Comparison of ENCODE assay signal across 8 cellular contexts in genomic region chr6:44257007-44257752, GRCh38. TPM values are rescaled to one million over a fixed set of nuclear protein-coding genes. Genes with fewer than 3 reads are reported as not detected.
A peak's percentile ranks its signal among the peaks of the same experiment; 100 is the strongest.
DNase-seq lines count a peak whose midpoint lies in the region; ATAC-seq and TF ChIP-seq lines count a peak whose summit lies in the region.

A gene with protein sequence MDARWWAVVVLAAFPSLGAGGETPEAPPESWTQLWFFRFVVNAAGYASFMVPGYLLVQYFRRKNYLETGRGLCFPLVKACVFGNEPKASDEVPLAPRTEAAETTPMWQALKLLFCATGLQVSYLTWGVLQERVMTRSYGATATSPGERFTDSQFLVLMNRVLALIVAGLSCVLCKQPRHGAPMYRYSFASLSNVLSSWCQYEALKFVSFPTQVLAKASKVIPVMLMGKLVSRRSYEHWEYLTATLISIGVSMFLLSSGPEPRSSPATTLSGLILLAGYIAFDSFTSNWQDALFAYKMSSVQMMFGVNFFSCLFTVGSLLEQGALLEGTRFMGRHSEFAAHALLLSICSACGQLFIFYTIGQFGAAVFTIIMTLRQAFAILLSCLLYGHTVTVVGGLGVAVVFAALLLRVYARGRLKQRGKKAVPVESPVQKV (minus strand): TSS chr6:44257528. CDS start chr6:44257410, 118 bp downstream.

- peaks cover 45% of the 10 kb centered on the region for H4K20me1 ChIP-seq in SK-N-SH (ENCODE audit: insufficient read depth)

- CTCF ChIA-PET in SK-N-SH (lab: Yijun Ruan, JAX) = interaction anchor here (0.6 to 7.1 kb wide), 31 partner anchors 9 to 199 kb away, joined by 3 to 90 read pairs (median 4); partner anchors contain the start of genes AARS2, HSP90AB1, NFKBIE and SPATS1

- H3F3A ChIP-seq in SK-N-SH (replicated peaks; ENCODE audit: insufficient read depth) = peaks cover 43% of the 10 kb centered on the region

- in situ Hi-C loops in KBM-7 (cut with MboI; ENCODE audit: low pct_unique_long_range_greater_than_20kb, low sequenced_read_pairs) = no loop called here

- H3K36me3 ChIP-seq in SK-N-SH (replicated peaks in 1 of 2; ENCODE audit: control insufficient read depth in 1 of 2, insufficient read depth in 2 of 2, low read length in 1 of 2) = peaks cover 25 to 44% of the 10 kb centered on the region in 2 experiments
- H3K36me3 ChIP-seq in cardiac muscle cell = peaks cover 36% of the 10 kb centered on the region
- H3K36me3 ChIP-seq in ovary = no peaks in the 10 kb centered on the region

- H3K9me3 ChIP-seq in SK-N-SH = no peaks in the 10 kb centered on the region
- no peaks in the 10 kb centered on the region for H3K9me3 ChIP-seq in cardiac muscle cell (ENCODE audit: low read depth)
- H3K9me3 ChIP-seq in ovary = no peaks in the 10 kb centered on the region

- WGBS in SK-N-SH (ENCODE audit: low lambda C conversion rate) = under 1% methylated on average over 23 of the region's 80 CpGs
- WGBS in adipose tissue, 3 donors = 0 to 1% (median 0%) methylated on average over 49 to 80 of the region's 80 CpGs
- WGBS in ovary, 3 donors = 0 to 1% (median 0%) methylated on average over 21 to 80 of the region's 80 CpGs

- no peaks in the 10 kb centered on the region for H3K9me2 ChIP-seq in SK-N-SH

- TF ChIP-seq CTCF in SK-N-SH (IDR thresholded peaks at IDR 0.05) (peak; percentile 67), cardiac muscle cell (IDR thresholded peaks at IDR 0.05; ENCODE audit: low read depth, low read length) (peak; percentile 39), ovary (IDR thresholded peaks at IDR 0.05) (peak; percentile 28 to 94 (median 93))

- POLR2A ChIA-PET in SK-N-SH (lab: Yijun Ruan, JAX) = interaction anchor here (0.8 to 3.8 kb wide), 13 partner anchors 11 to 488 kb away, joined by 3 to 98 read pairs (median 5); partner anchors contain the start of genes AARS2, CDC5L, HSP90AB1 and SLC29A1

- intact Hi-C loops in ovary (cut with DNase I) = no loop called here

- TF ChIP-seq RAD21 in SK-N-SH (IDR thresholded peaks at IDR 0.05; ENCODE audit: low read length) = no peak

- H2AFZ ChIP-seq in SK-N-SH (ENCODE audit: low read depth) = peak within 1 kb of the TSS; percentile 84

- peaks cover 0 to 37% of the 10 kb centered on the region in 2 experiments; a peak in 1 of 4 replicates for H3K4me1 ChIP-seq in SK-N-SH (ENCODE audit: control insufficient read depth in 1 of 2, insufficient read depth in 2 of 2, low read depth in 1 of 2, low read length in 1 of 2)
- H3K4me1 ChIP-seq in cardiac muscle cell (ENCODE audit: low read depth) = no peaks in the 10 kb centered on the region
- peaks cover 5% of the 10 kb centered on the region for H3K4me1 ChIP-seq in ovary (ENCODE audit: insufficient read depth)

- H3K79me2 ChIP-seq in SK-N-SH (ENCODE audit: insufficient read depth) = peaks cover 45% of the 10 kb centered on the region

- DNase-seq in EL (peak; percentile 80), KBM-7 (peak; percentile 63), SK-N-SH (peak; percentile 95), cardiac muscle cell (ENCODE audit: low read depth in 1 of 2, low spot score in 1 of 2) (peak; percentile 83), ovary (peak; percentile 79 to 89 (median 87)), cortex of kidney (lab: John Stamatoyannopoulos, UW) (no peak)

- peak within 1 kb of the TSS; percentile 95 for H3K9ac ChIP-seq in SK-N-SH

- H3K27ac ChIP-seq in SK-N-SH (ENCODE audit: low read depth in 2 of 2, low read length in 1 of 2) (peak within 1 kb of the TSS; percentile 73 to 91), adipose tissue (ENCODE audit: low read depth, low read length) (peak within 1 kb of the TSS; percentile 34), cardiac muscle cell (peak within 1 kb of the TSS; percentile 81), ovary (peak within 1 kb of the TSS; percentile 94 to 95)

- H3K4me3 ChIP-seq in SK-N-SH (ENCODE audit: low read depth in 2 of 2, low read length in 1 of 2) (peak within 1 kb of the TSS; percentile 94 to 96), cardiac muscle cell (peak within 1 kb of the TSS; percentile 88), ovary (peak within 1 kb of the TSS; percentile 74)

- TF ChIP-seq EP300 in SK-N-SH (IDR thresholded peaks at IDR 0.05; ENCODE audit: borderline replicate concordance in 1 of 2, low read depth in 1 of 2, low read length in 1 of 2) (no peak), ovary (IDR thresholded peaks at IDR 0.05) (no peak)

- TF ChIP-seq POLR2A in ovary (IDR thresholded peaks at IDR 0.05) = peak; percentile 66

- peak; percentile 40 for ATAC-seq in GM21576 (IDR thresholded peaks at IDR 0.05; ENCODE audit: unreplicated experiment)

- peak within 1 kb of the TSS; percentile 94 for H3K4me2 ChIP-seq in SK-N-SH

- H3K27me3 ChIP-seq in SK-N-SH (ENCODE audit: insufficient read depth) (no peaks in the 10 kb centered on the region), cardiac muscle cell (no peaks in the 10 kb centered on the region), ovary (no peaks in the 10 kb centered on the region)

TF ChIP-seq in SK-N-SH, 30 proteins besides CTCF, POLR2A, EP300 and RAD21 (continues in another document):
- no peak for TF ChIP-seq FOXJ3 (CRISPR knock-in tag; IDR thresholded peaks at IDR 0.05)
- TF ChIP-seq, protein P1, sequence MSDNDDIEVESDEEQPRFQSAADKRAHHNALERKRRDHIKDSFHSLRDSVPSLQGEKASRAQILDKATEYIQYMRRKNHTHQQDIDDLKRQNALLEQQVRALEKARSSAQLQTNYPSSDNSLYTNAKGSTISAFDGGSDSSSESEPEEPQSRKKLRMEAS (IDR thresholded peaks at IDR 0.05; ENCODE audit: low read depth) = peak; percentile 71; the same call in 1 of the 2 replicates
- TF ChIP-seq EZH2phosphoT487 (IDR thresholded peaks at IDR 0.05; ENCODE audit: borderline replicate concordance, low read depth) = no peak
- TF ChIP-seq GABPA (IDR thresholded peaks at IDR 0.05; ENCODE audit: low read depth) = peak; percentile 65
- TF ChIP-seq TCF12 (IDR thresholded peaks at IDR 0.05) = no peak
- TF ChIP-seq MEF2A (IDR thresholded peaks at IDR 0.05; ENCODE audit: borderline replicate concordance, low read depth) = no peak
- no peak for TF ChIP-seq SIN3A (IDR thresholded peaks at IDR 0.05; ENCODE audit: borderline replicate concordance, low read depth, low read length)
- TF ChIP-seq NFIC (IDR thresholded peaks at IDR 0.05; ENCODE audit: borderline replicate concordance) = no peak
- peak; percentile 9; the same call in 1 of the 2 replicates for TF ChIP-seq TAF1 (IDR thresholded peaks at IDR 0.05; ENCODE audit: borderline replicate concordance, low read depth, low read length)
- no peak for TF ChIP-seq RFX5 (IDR thresholded peaks at IDR 0.05; ENCODE audit: low read length)
- peak; percentile 40; the same call in 1 of the 2 replicates for TF ChIP-seq POLR2AphosphoS5 (IDR thresholded peaks at IDR 0.05; ENCODE audit: low read depth, low read length)
- peak; percentile 84 for TF ChIP-seq MXI1 (IDR thresholded peaks at IDR 0.05; ENCODE audit: low read depth, low read length)
- TF ChIP-seq, protein P2, sequence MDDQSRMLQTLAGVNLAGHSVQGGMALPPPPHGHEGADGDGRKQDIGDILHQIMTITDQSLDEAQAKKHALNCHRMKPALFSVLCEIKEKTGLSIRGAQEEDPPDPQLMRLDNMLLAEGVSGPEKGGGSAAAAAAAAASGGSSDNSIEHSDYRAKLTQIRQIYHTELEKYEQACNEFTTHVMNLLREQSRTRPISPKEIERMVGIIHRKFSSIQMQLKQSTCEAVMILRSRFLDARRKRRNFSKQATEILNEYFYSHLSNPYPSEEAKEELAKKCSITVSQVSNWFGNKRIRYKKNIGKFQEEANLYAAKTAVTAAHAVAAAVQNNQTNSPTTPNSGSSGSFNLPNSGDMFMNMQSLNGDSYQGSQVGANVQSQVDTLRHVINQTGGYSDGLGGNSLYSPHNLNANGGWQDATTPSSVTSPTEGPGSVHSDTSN (IDR thresholded peaks at IDR 0.05) = no peak
- no peak for TF ChIP-seq RXRA (IDR thresholded peaks at IDR 0.05; ENCODE audit: borderline replicate concordance, low read depth)
- TF ChIP-seq GATA2 (CRISPR knock-in tag; IDR thresholded peaks at IDR 0.05) = no peak
- TF ChIP-seq FOSL2 (IDR thresholded peaks at IDR 0.05; ENCODE audit: borderline replicate concordance, low read depth) = no peak
- TF ChIP-seq CHD2 (IDR thresholded peaks at IDR 0.05; ENCODE audit: low read length, partially characterized antibody) = peak; percentile 19
- TF ChIP-seq RCOR1 (IDR thresholded peaks at IDR 0.05; ENCODE audit: low read length) = no peak
- no peak; the same call in 1 of the 2 replicates for TF ChIP-seq SMC3 (IDR thresholded peaks at IDR 0.05; ENCODE audit: low read depth, low read length)
- TF ChIP-seq ELF1 (IDR thresholded peaks at IDR 0.05) = no peak
- no peak for TF ChIP-seq FOXM1 (IDR thresholded peaks at IDR 0.05; ENCODE audit: low read depth)
- TF ChIP-seq, protein P3, sequence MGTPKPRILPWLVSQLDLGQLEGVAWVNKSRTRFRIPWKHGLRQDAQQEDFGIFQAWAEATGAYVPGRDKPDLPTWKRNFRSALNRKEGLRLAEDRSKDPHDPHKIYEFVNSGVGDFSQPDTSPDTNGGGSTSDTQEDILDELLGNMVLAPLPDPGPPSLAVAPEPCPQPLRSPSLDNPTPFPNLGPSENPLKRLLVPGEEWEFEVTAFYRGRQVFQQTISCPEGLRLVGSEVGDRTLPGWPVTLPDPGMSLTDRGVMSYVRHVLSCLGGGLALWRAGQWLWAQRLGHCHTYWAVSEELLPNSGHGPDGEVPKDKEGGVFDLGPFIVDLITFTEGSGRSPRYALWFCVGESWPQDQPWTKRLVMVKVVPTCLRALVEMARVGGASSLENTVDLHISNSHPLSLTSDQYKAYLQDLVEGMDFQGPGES (IDR thresholded peaks at IDR 0.05; ENCODE audit: low read depth, low read length) = no peak
- TF ChIP-seq YY1 (IDR thresholded peaks at IDR 0.05; ENCODE audit: low read depth) = 0 out of 2 replicates have a peak, but pooled peaks have one; percentile 31
- 0 out of 2 replicates have a peak, but pooled peaks have one; percentile 10 for TF ChIP-seq TEAD4 (IDR thresholded peaks at IDR 0.05; ENCODE audit: borderline replicate concordance, insufficient read depth)

RNA-seq across cellular contexts. Expression of the gene that starts here (rescaled TPM):
- 125 and 163 TPM in 2 replicates for polyA plus RNA-seq in SK-N-SH (2012; rRNA removed)
- polyA plus RNA-seq in SK-N-SH (2012; cell fraction: cytosol; rRNA removed) = 69.7 and 109 TPM in 2 replicates
- 108 and 123 TPM in 2 replicates for polyA plus RNA-seq in SK-N-SH (2012; cell fraction: nucleus; rRNA removed)
- polyA plus RNA-seq in adipose tissue = 10 to 100 TPM; 12.5 to 27.8 (median 26.7) TPM
- total RNA-seq in cardiac muscle cell = 34.3 and 50.5 TPM in 2 replicates
- 44.4 and 63.3 TPM in 2 replicates for polyA plus RNA-seq in cardiac muscle cell
- 10 to 100 TPM; 19.7 to 41.0 (median 29.7) TPM for total RNA-seq in ovary
- polyA plus RNA-seq in ovary = 10 to 100 TPM; 21.0 to 23.9 TPM

Comparison
In these comparisons a context has a peak if more than half of its experiments do, and no peak if none do; other contexts are left out.
1. H3K27ac ChIP-seq: peak in every context shown above with its lines; median percentile 94 in ovary; 82 in SK-N-SH; 81 in cardiac muscle cell; 34 in adipose tissue.
2. CTCF ChIP-seq: peak in every context shown above with its lines; median percentile 93 in ovary; 67 in SK-N-SH; 39 in cardiac muscle cell.